ENCODE assay signal across 4 cellular contexts in genomic region chr12:27042018-27042417, GRCh38. TPM values are rescaled to one million over a fixed set of nuclear protein-coding genes. Genes with fewer than 3 reads are reported as not detected.
"Had no signal": no experiment of that assay in that cellular context is flagged by ENCODE, and none has a peak within 500 bp of the region (broad histone marks: within the 10 kb centered on the region; RNA-seq: fewer than 3 reads in every experiment).

No MANE protein-coding gene starts in this region.

RNA-seq across cellular contexts. Expression of gene C12orf71, which starts 40.4 kb away (rescaled TPM):
- total RNA-seq: LHCN-M2, M059J, MCF 10A, NCI-H460 had no signal
